In genomic region chr11:59283825-59284772, GRCh38 we compare ENCODE assay signal across 8 cellular contexts.
DNase-seq lines count a peak whose midpoint lies in the region; ATAC-seq and TF ChIP-seq lines count a peak whose summit lies in the region.

No MANE protein-coding gene starts in this region.

- ATAC-seq in GM21381 (IDR thresholded peaks at IDR 0.05; ENCODE audit: unreplicated experiment) = peak; percentile 68
- peak; percentile 45; the same call in 1 of the 2 replicates for ATAC-seq in PC-3
- ATAC-seq in heart right ventricle = peak in 7 of 8 donors; percentile 46 to 75 (median 69)

- POLR2A ChIA-PET in PC-3 (lab: Charles Lee; ENCODE audit: unreplicated experiment) = no interaction called here

- H3K9ac ChIP-seq in PC-3 (ENCODE audit: low read length) = no peak overlapping the region

- H3K27me3 Mint-ChIP-seq in activated naive CD4-positive, alpha-beta T cell treated with anti-CD3 and anti-CD28 coated beads, Interleukin-2, amount 10 ng/mL, durations not matched to agents 7 days and 5 days = peaks cover 41% of the 10 kb centered on the region

- H3K4me3 Mint-ChIP-seq in activated naive CD4-positive, alpha-beta T cell treated with anti-CD3 and anti-CD28 coated beads, Interleukin-2, amount 10 ng/mL, durations not matched to agents 7 days and 5 days = peak overlapping the region; percentile 58

- no TSS peak for BruUV-seq in PC-3 (replicated peaks; lab: Mats Ljungman, UMichigan)

- H3K4me1 Mint-ChIP-seq in activated naive CD4-positive, alpha-beta T cell treated with anti-CD3 and anti-CD28 coated beads, Interleukin-2, amount 10 ng/mL, durations not matched to agents 7 days and 5 days = peaks cover 15% of the 10 kb centered on the region

- DNase-seq in EL = peak; percentile 42
- DNase-seq in HK-2 (ENCODE audit: unreplicated experiment) = peak; percentile 8
- peak; percentile 71 for DNase-seq in PC-3
- peak; percentile 66 for DNase-seq in activated naive CD4-positive, alpha-beta T cell treated with anti-CD3 and anti-CD28 coated beads, Interleukin-2, amount 10 ng/mL, durations not matched to agents 7 days and 5 days
- DNase-seq in heart right ventricle = peak in 1 of 2 donors; percentile 23
- DNase-seq in skeletal muscle cell (ENCODE audit: low read depth) = peak; percentile 3
- DNase-seq in HPDE6-E6E7 (ENCODE audit: extremely low spot score) = no peak

- no peaks in the 10 kb centered on the region for H3K9me3 Mint-ChIP-seq in activated naive CD4-positive, alpha-beta T cell treated with anti-CD3 and anti-CD28 coated beads, Interleukin-2, amount 10 ng/mL, durations not matched to agents 7 days and 5 days

- no peaks in the 10 kb centered on the region for H3K4me1 ChIP-seq in PC-3 (ENCODE audit: insufficient read depth, low read length)
- peaks cover 0 to 9% (median 0%) of the 10 kb centered on the region in 9 donors for H3K4me1 ChIP-seq in heart right ventricle

- H3K27ac ChIP-seq in PC-3 (ENCODE audit: low read length) (no peak overlapping the region), heart right ventricle (no peak overlapping the region)

- H3K79me2 ChIP-seq in PC-3 (ENCODE audit: low read length) = no peaks in the 10 kb centered on the region

- CTCF ChIA-PET in PC-3 (lab: Charles Lee) = no interaction called here
- CTCF ChIA-PET in activated naive CD4-positive, alpha-beta T cell treated with anti-CD3 and anti-CD28 coated beads, Interleukin-2, amount 10 ng/mL, durations not matched to agents 7 days and 5 days (lab: Charles Lee) = no interaction called here

- H3K27me3 ChIP-seq in PC-3 (ENCODE audit: low read length) = peaks cover 42% of the 10 kb centered on the region
- H3K27me3 ChIP-seq in heart right ventricle = peaks cover 0 to 12% (median 0%) of the 10 kb centered on the region in 7 donors

- no peaks in the 10 kb centered on the region for H3K9me2 ChIP-seq in PC-3 (replicated peaks; ENCODE audit: low read length)

- H2AFZ ChIP-seq in PC-3 (ENCODE audit: low read length) = peak overlapping the region; percentile 47; the same call in 1 of the 2 replicates

- WGBS in heart right ventricle, 2 donors = 50 to 51% methylated on average over 14 of the region's 14 CpGs

- H3K27ac Mint-ChIP-seq in activated naive CD4-positive, alpha-beta T cell treated with anti-CD3 and anti-CD28 coated beads, Interleukin-2, amount 10 ng/mL, durations not matched to agents 7 days and 5 days = peak overlapping the region; percentile 49

- intact Hi-C loops in PC-3 (cut with micrococcal nuclease) (loop anchor here (1.0 to 2.0 kb wide), 2 partner anchors 75 to 113 kb away; no protein-coding TSS in a partner anchor), heart right ventricle (cut with DNase I) (loop anchor here in 9 of 10 donors (1.0 to 10.0 kb wide), 8 partner anchors 62 to 113 kb away; partner anchors contain the start of gene DTX4 (in 3 of the 9))

- no peaks in the 10 kb centered on the region for H3F3A ChIP-seq in PC-3 (ENCODE audit: low read length, unreplicated experiment)

- H3K36me3 Mint-ChIP-seq in activated naive CD4-positive, alpha-beta T cell treated with anti-CD3 and anti-CD28 coated beads, Interleukin-2, amount 10 ng/mL, durations not matched to agents 7 days and 5 days = no peaks in the 10 kb centered on the region

- H3K36me3 ChIP-seq in PC-3 (ENCODE audit: low read depth, low read length) = no peaks in the 10 kb centered on the region
- no peaks in the 10 kb centered on the region for H3K36me3 ChIP-seq in heart right ventricle

- no peak overlapping the region for H3K4me2 ChIP-seq in PC-3 (ENCODE audit: low read length)

- TF ChIP-seq CTCF in PC-3 (conservative IDR thresholded peaks at IDR 0.05; ENCODE audit: low read depth, low read length) (peak; percentile 91), heart right ventricle (IDR thresholded peaks at IDR 0.05) (peak; percentile 59 to 87 (median 83))

- no peak overlapping the region for H3K4me3 ChIP-seq in PC-3 (ENCODE audit: low read length)
- peak overlapping the region in 1 of 10 donors; percentile 17 for H3K4me3 ChIP-seq in heart right ventricle
- no peak overlapping the region for H3K4me3 ChIP-seq in skeletal muscle cell (ENCODE audit: low read depth, low read length)

- H4K20me1 ChIP-seq in PC-3 (ENCODE audit: low read length) = no peaks in the 10 kb centered on the region

- H3K9me3 ChIP-seq in PC-3 (ENCODE audit: low read length) (no peaks in the 10 kb centered on the region), heart right ventricle (no peaks in the 10 kb centered on the region)
